19 cellular contexts compared by ENCODE assay signal in genomic region chr3:30933478-30934207, GRCh38. TPM values are rescaled to one million over a fixed set of nuclear protein-coding genes. Genes with fewer than 3 reads are reported as not detected.
DNase-seq lines count a peak whose midpoint lies in the region; ATAC-seq and TF ChIP-seq lines count a peak whose summit lies in the region.
"Had no signal": no experiment of that assay in that cellular context is flagged by ENCODE, and none has a peak within 500 bp of the region (broad histone marks: within the 10 kb centered on the region; RNA-seq: fewer than 3 reads in every experiment).

No MANE protein-coding gene starts in this region.

- H3K4me1 ChIP-seq in endocrine pancreas (ENCODE audit: control insufficient read depth, insufficient read depth, low read length), result peaks cover 3% of the 10 kb centered on the region

- DNase-seq in NCI-H2107 treated with DMSO at 0.1 percent for 48 hours (lab: John Stamatoyannopoulos, UW; ENCODE audit: unreplicated experiment) (peak; percentile 45), NCI-H2107 (lab: John Stamatoyannopoulos, UW) (no peak), NCI-H345 (lab: John Stamatoyannopoulos, UW) (peak; percentile 46), type B pancreatic cell (ENCODE audit: extremely low spot score, unreplicated experiment) (no peak), pons (ENCODE audit: low spot score) (no peak), brain microvascular endothelial cell (no peak)
- DNase-seq: activated CD4-positive, alpha-beta T cell treated with anti-CD3 and anti-CD28 coated beads, Interleukin-2, amount 10 ng/mL, durations not matched to agents 24 days and 14 days; activated T-cell treated with anti-CD3 and anti-CD28 coated beads, Interleukin-2, amount 50 U/mL, for 4 hours; H7; Karpas-422; left ventricle myocardium superior; stimulated activated CD4-positive, alpha-beta T cell treated with anti-CD3 and anti-CD28 coated beads, Interleukin-4, amount 100 ng/mL, for 24 hours; stimulated activated naive B cell treated with anti-CD40 and anti-IgM and Interleukin-4, amounts not matched to agents 10 μg/mL and 1 μg/mL and 100 μg/mL, for 72 hours had no signal

- H3K9ac ChIP-seq in endocrine pancreas (ENCODE audit: control insufficient read depth, insufficient read depth, low read length), result no peak overlapping the region

- no peak for ATAC-seq in GM19035 (IDR thresholded peaks at IDR 0.05; ENCODE audit: unreplicated experiment)
- ATAC-seq: activated T-cell treated with anti-CD3 and anti-CD28 coated beads, Interleukin-2, amount 50 U/mL, for 4 hours; naive thymus-derived CD4-positive, alpha-beta T cell; stimulated activated naive B cell treated with anti-CD40 and anti-IgM and Interleukin-4, amounts not matched to agents 10 μg/mL and 1 μg/mL and 100 μg/mL, for 72 hours had no signal

- no peak overlapping the region for H3K27ac ChIP-seq in brain microvascular endothelial cell
- H3K27ac ChIP-seq: HL-60 had no signal

- H3K27ac Mint-ChIP-seq in type B pancreatic cell, result peak overlapping the region; percentile 1
- H3K27ac Mint-ChIP-seq: activated CD4-positive, alpha-beta T cell treated with anti-CD3 and anti-CD28 coated beads, Interleukin-2, amount 10 ng/mL, durations not matched to agents 24 days and 14 days; naive thymus-derived CD4-positive, alpha-beta T cell; stimulated activated naive B cell treated with anti-CD40 and anti-IgM and Interleukin-4, amounts not matched to agents 10 μg/mL and 1 μg/mL and 100 μg/mL, for 72 hours; T-helper 2 cell treated with Interferon-gamma antibody and Interleukin-4, amounts not matched to agents 5 μg/mL and 100 μg/mL, for 36 hours had no signal

- H3K9me3 ChIP-seq in endocrine pancreas (ENCODE audit: control insufficient read depth, low read length), result no peaks in the 10 kb centered on the region

- peak overlapping the region; percentile 80 for H3K4me3 ChIP-seq in endocrine pancreas (ENCODE audit: control insufficient read depth, insufficient read depth, low read length)
- no peak overlapping the region for H3K4me3 ChIP-seq in brain microvascular endothelial cell (ENCODE audit: low read depth, low read length)

- no peaks in the 10 kb centered on the region for H3K36me3 Mint-ChIP-seq in type B pancreatic cell
- H3K36me3 Mint-ChIP-seq: naive thymus-derived CD4-positive, alpha-beta T cell; stimulated activated naive B cell treated with anti-CD40 and anti-IgM and Interleukin-4, amounts not matched to agents 10 μg/mL and 1 μg/mL and 100 μg/mL, for 72 hours had no signal

- no peaks in the 10 kb centered on the region for H3K27me3 Mint-ChIP-seq in type B pancreatic cell
- H3K27me3 Mint-ChIP-seq: activated CD4-positive, alpha-beta T cell treated with anti-CD3 and anti-CD28 coated beads, Interleukin-2, amount 10 ng/mL, durations not matched to agents 24 days and 14 days; naive thymus-derived CD4-positive, alpha-beta T cell; stimulated activated naive B cell treated with anti-CD40 and anti-IgM and Interleukin-4, amounts not matched to agents 10 μg/mL and 1 μg/mL and 100 μg/mL, for 72 hours had no signal

- peak overlapping the region; percentile 13 for H3K4me3 Mint-ChIP-seq in type B pancreatic cell
- H3K4me3 Mint-ChIP-seq: activated CD4-positive, alpha-beta T cell treated with anti-CD3 and anti-CD28 coated beads, Interleukin-2, amount 10 ng/mL, durations not matched to agents 24 days and 14 days; activated T-cell treated with anti-CD3 and anti-CD28 coated beads, Interleukin-2, amount 50 U/mL, for 4 hours; stimulated activated naive B cell treated with anti-CD40 and anti-IgM and Interleukin-4, amounts not matched to agents 10 μg/mL and 1 μg/mL and 100 μg/mL, for 72 hours; T-helper 2 cell treated with Interferon-gamma antibody and Interleukin-4, amounts not matched to agents 5 μg/mL and 100 μg/mL, for 36 hours had no signal

- peaks cover 11% of the 10 kb centered on the region for H3K4me1 Mint-ChIP-seq in type B pancreatic cell (ENCODE audit: unreplicated experiment)

- H3K36me3 ChIP-seq in endocrine pancreas (ENCODE audit: control insufficient read depth, insufficient read depth, low read length), result no peaks in the 10 kb centered on the region
- no peaks in the 10 kb centered on the region for H3K36me3 ChIP-seq in brain microvascular endothelial cell (replicated peaks)

- TF ChIP-seq CTCF in type B pancreatic cell (conservative IDR thresholded peaks at IDR 0.05) (no peak), brain microvascular endothelial cell (IDR thresholded peaks at IDR 0.05; ENCODE audit: low read depth, low read length, missing control alignments) (no peak)

- H3K27me3 ChIP-seq in endocrine pancreas (ENCODE audit: control insufficient read depth, insufficient read depth, low read length) (no peaks in the 10 kb centered on the region), brain microvascular endothelial cell (replicated peaks) (no peaks in the 10 kb centered on the region)

- in situ Hi-C loops in brain microvascular endothelial cell (cut with HindIII; ENCODE audit: low pct_ligation_motif_present, low sequenced_read_pairs), result no loop called here

- peaks cover 5% of the 10 kb centered on the region for H3K9me3 Mint-ChIP-seq in type B pancreatic cell
- H3K9me3 Mint-ChIP-seq: activated T-cell treated with anti-CD3 and anti-CD28 coated beads, Interleukin-2, amount 50 U/mL, for 4 hours; T-helper 2 cell treated with Interferon-gamma antibody and Interleukin-4, amounts not matched to agents 5 μg/mL and 100 μg/mL, for 36 hours had no signal

RNA-seq across cellular contexts. Expression of gene GADL1, which starts 39.2 kb away (rescaled TPM):
- total RNA-seq in type B pancreatic cell (ENCODE audit: low replicate concordance), result 1.9 and 3.1 TPM in 2 replicates
- total RNA-seq: activated CD4-positive, alpha-beta T cell treated with anti-CD3 and anti-CD28 coated beads, Interleukin-2, amount 10 ng/mL, durations not matched to agents 24 days and 14 days; activated T-cell treated with anti-CD3 and anti-CD28 coated beads, Interleukin-2, amount 50 U/mL, for 4 hours; H7; left ventricle myocardium superior; naive thymus-derived CD4-positive, alpha-beta T cell; NCI-H460 had no signal

Comparison
In these comparisons a context has a peak if more than half of its experiments do, and no peak if none do; other contexts are left out.
1. DNase-seq: peak in NCI-H2107 treated with DMSO at 0.1 percent for 48 hours (single experiment) and NCI-H345 (single experiment); none in NCI-H2107 (single experiment), type B pancreatic cell (single experiment), pons (single experiment) and brain microvascular endothelial cell (single experiment).